Comparison of ENCODE assay signal across 18 cellular contexts in the genomic region with DNA sequence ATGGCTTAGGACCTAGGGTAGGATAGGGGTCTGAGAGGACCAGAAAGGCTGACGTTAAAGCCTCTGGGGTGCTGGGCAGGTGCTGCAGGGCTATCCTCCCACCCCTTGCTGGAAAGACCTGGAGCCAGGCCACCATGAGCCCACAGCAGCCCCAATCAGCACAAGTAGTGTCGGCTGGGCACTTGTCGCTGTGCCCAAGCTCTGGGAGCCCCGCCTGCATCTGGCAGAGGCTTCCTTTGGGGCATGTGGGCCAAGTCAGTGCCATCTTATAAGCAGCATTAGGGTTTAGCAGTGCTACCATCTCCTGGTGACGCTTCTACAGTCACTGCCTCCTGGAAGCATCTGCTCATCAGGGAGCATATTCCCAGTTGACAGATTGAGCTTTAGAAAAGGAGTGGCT. TPM values are rescaled to one million over a fixed set of nuclear protein-coding genes. Genes with fewer than 3 reads are reported as not detected.
DNase-seq lines count a peak whose midpoint lies in the region; ATAC-seq and TF ChIP-seq lines count a peak whose summit lies in the region.
"Had no signal": no experiment of that assay in that cellular context is flagged by ENCODE, and none has a peak within 500 bp of the region (broad histone marks: within the 10 kb centered on the region; RNA-seq: fewer than 3 reads in every experiment).

No MANE protein-coding gene starts in this region.

- H3K18ac ChIP-seq in IMR-90 (ENCODE audit: low read depth, low read length), result no peak overlapping the region

- TF ChIP-seq CTCF in IMR-90 (conservative IDR thresholded peaks at IDR 0.05; ENCODE audit: low read depth, low read length) (no peak), esophagus muscularis mucosa (IDR thresholded peaks at IDR 0.05) (no peak)

- no peak overlapping the region for H2BK15ac ChIP-seq in IMR-90 (ENCODE audit: low read depth, low read length)

- no peak overlapping the region for H2BK120ac ChIP-seq in IMR-90 (ENCODE audit: low read depth, low read length)

- H4K5ac ChIP-seq in IMR-90 (ENCODE audit: low read depth, low read length), result no peak overlapping the region

- in situ Hi-C loops in IMR-90 (cut with MboI; ENCODE audit: low sequenced_read_pairs), result no loop called here

- no peak for ATAC-seq in IMR-90 (ENCODE audit: low read depth)
- no peak for ATAC-seq in naive thymus-derived CD4-positive, alpha-beta T cell

- POLR2A ChIA-PET in IMR-90 (lab: Charles Lee; ENCODE audit: unreplicated experiment), result no interaction called here
- POLR2A ChIA-PET in naive thymus-derived CD4-positive, alpha-beta T cell (lab: Charles Lee), result interaction anchor here (0.8 to 1.6 kb wide), 4 partner anchors 12 to 82 kb away, joined by 3 to 7 read pairs (median 4); no protein-coding TSS in a partner anchor

- H3K36me3 Mint-ChIP-seq in naive thymus-derived CD4-positive, alpha-beta T cell, result peaks cover 0 to 24% (median 16%) of the 10 kb centered on the region in 5 donors

- peaks cover 30 to 90% (median 82%) of the 10 kb centered on the region in 7 donors for H3K4me1 Mint-ChIP-seq in naive thymus-derived CD4-positive, alpha-beta T cell

- no peak overlapping the region for H4K91ac ChIP-seq in IMR-90 (ENCODE audit: insufficient read depth, low read depth, low read length)

- no peak overlapping the region for H2BK20ac ChIP-seq in IMR-90 (ENCODE audit: low read depth, low read length)

- H2AK9ac ChIP-seq in IMR-90 (replicated peaks; ENCODE audit: low read depth, low read length, poor library complexity), result peak overlapping the region; percentile 19

- H3K9me3 ChIP-seq in IMR-90 (ENCODE audit: control insufficient read depth, insufficient read depth, low read length) (no peaks in the 10 kb centered on the region), esophagus muscularis mucosa (no peaks in the 10 kb centered on the region)
- H3K9me3 ChIP-seq in naive thymus-derived CD4-positive, alpha-beta T cell (ENCODE audit: control insufficient read depth in 2 of 3, low read length in 3 of 3), result no peaks in the 10 kb centered on the region

- CTCF ChIA-PET in IMR-90 (lab: Yijun Ruan, JAX), result no interaction called here
- CTCF ChIA-PET in naive thymus-derived CD4-positive, alpha-beta T cell (lab: Charles Lee), result interaction anchor here (1.4 kb wide), 1 partner anchor 29 kb away, joined by 3 read pairs; no protein-coding TSS in a partner anchor

- no peak overlapping the region for H2AK5ac ChIP-seq in IMR-90 (ENCODE audit: low read depth, low read length)

- no peak overlapping the region for H3K56ac ChIP-seq in IMR-90 (ENCODE audit: extremely low read depth, insufficient read depth, low read length)

- H3K27ac Mint-ChIP-seq in naive thymus-derived CD4-positive, alpha-beta T cell, result peak overlapping the region in 8 of 9 donors; percentile 14 to 92 (median 81)

- peak overlapping the region in 3 of 10 donors; percentile 16 to 58 (median 18) for H3K4me3 Mint-ChIP-seq in naive thymus-derived CD4-positive, alpha-beta T cell
- H3K4me3 Mint-ChIP-seq: CD8-positive, alpha-beta memory T cell had no signal

- H3K9ac ChIP-seq in IMR-90 (ENCODE audit: low read depth, low read length), result no peak overlapping the region
- H3K9ac ChIP-seq: KMS-11 had no signal

- H3K79me1 ChIP-seq in IMR-90 (ENCODE audit: low read depth in 1 of 2, low read length in 2 of 2), result peaks cover 0 to 10% of the 10 kb centered on the region in 2 experiments; a peak in 2 of 4 replicates

- H4K20me1 ChIP-seq in IMR-90 (ENCODE audit: insufficient read depth, low read length), result peaks cover 25% of the 10 kb centered on the region

- H3K9me3 Mint-ChIP-seq in naive thymus-derived CD4-positive, alpha-beta T cell, result no peaks in the 10 kb centered on the region
- H3K9me3 Mint-ChIP-seq: CD8-positive, alpha-beta memory T cell had no signal

- no peak overlapping the region for H3K23ac ChIP-seq in IMR-90 (ENCODE audit: low read depth, low read length)

- no peak overlapping the region for H4K8ac ChIP-seq in IMR-90 (ENCODE audit: low read depth in 2 of 2, low read length in 2 of 2)

- dilution Hi-C loops in IMR-90 (cut with HindIII; ENCODE audit: low sequenced_read_pairs, unreplicated experiment), result no loop called here

- peaks cover 0 to 69% (median 0%) of the 10 kb centered on the region in 5 donors for H3K27me3 Mint-ChIP-seq in naive thymus-derived CD4-positive, alpha-beta T cell

- no peak overlapping the region for H3K4ac ChIP-seq in IMR-90 (ENCODE audit: low read depth, low read length)

- H2BK5ac ChIP-seq in IMR-90 (ENCODE audit: low read depth, low read length, poor library complexity, severe bottlenecking), result no peak overlapping the region

- DNase-seq in D341Med (ENCODE audit: low spot score), result peak; percentile 14
- no peak for DNase-seq in IMR-90
- DNase-seq in esophagus muscularis mucosa (ENCODE audit: extremely low spot score), result peak; percentile 85
- DNase-seq in naive thymus-derived CD4-positive, alpha-beta T cell, result no peak
- DNase-seq in nucleus accumbens (lab: John Stamatoyannopoulos, UW), result no peak
- DNase-seq in kidney glomerular epithelial cell (lab: John Stamatoyannopoulos, UW), result no peak
- DNase-seq in DMS153 treated with DMSO at 0.1 percent for 48 hours (lab: John Stamatoyannopoulos, UW; ENCODE audit: unreplicated experiment), result no peak
- no peak for DNase-seq in OCI-M2 (lab: John Stamatoyannopoulos, UW; ENCODE audit: unreplicated experiment)
- DNase-seq: CD8-positive, alpha-beta memory T cell; DMS 273 treated with DMSO at 0.1 percent for 48 hours; GOT3; NCI-H1930; NCI-H524 treated with DMSO at 0.1 percent for 48 hours; NK-92 treated with Interleukin-12 subunit alpha and Interleukin-12 subunit beta, amount 100 ng/mL, for 24 hours; PC-9 had no signal

- no peak for TF ChIP-seq EP300 in esophagus muscularis mucosa (IDR thresholded peaks at IDR 0.05)

- H3K27me3 ChIP-seq in IMR-90 (ENCODE audit: control insufficient read depth, insufficient read depth, low read length), result no peaks in the 10 kb centered on the region
- H3K27me3 ChIP-seq in esophagus muscularis mucosa, result no peaks in the 10 kb centered on the region
- H3K27me3 ChIP-seq in naive thymus-derived CD4-positive, alpha-beta T cell (ENCODE audit: control insufficient read depth in 2 of 2, insufficient read depth in 2 of 2, low read length in 2 of 2), result no peaks in the 10 kb centered on the region

- H3K36me3 ChIP-seq in IMR-90 (ENCODE audit: control insufficient read depth, insufficient read depth, low read length) (peaks cover 16% of the 10 kb centered on the region; the same call in 1 of the 2 replicates), esophagus muscularis mucosa (peaks cover 0 to 17% (median 6%) of the 10 kb centered on the region in 4 donors)
- peaks cover 0 to 49% (median 11%) of the 10 kb centered on the region in 3 experiments for H3K36me3 ChIP-seq in naive thymus-derived CD4-positive, alpha-beta T cell (ENCODE audit: control insufficient read depth in 2 of 3, insufficient read depth in 3 of 3, low read length in 3 of 3)

- H3K4me3 ChIP-seq in IMR-90 (ENCODE audit: insufficient read depth, low read depth, low read length) (no peak overlapping the region), esophagus muscularis mucosa (no peak overlapping the region)
- no peak overlapping the region for H3K4me3 ChIP-seq in naive thymus-derived CD4-positive, alpha-beta T cell (ENCODE audit: low read length)
- H3K4me3 ChIP-seq: PC-9, SK-N-MC had no signal

- H2AFZ ChIP-seq in IMR-90 (replicated peaks; ENCODE audit: low read length, poor library complexity), result peak overlapping the region; percentile 59
- H2AFZ ChIP-seq: PC-9 had no signal

- WGBS in IMR-90 (ENCODE audit: extremely low coverage in 2 of 2, insufficient read length in 1 of 2), 2 experiments, result 100% methylated on average over 1 of the region's 5 CpGs; no CpG with 5 or more reads in 1 of the 2 experiments
- 85% methylated on average over 3 of the region's 5 CpGs for WGBS in esophagus muscularis mucosa

- intact Hi-C loops in IMR-90 (cut with micrococcal nuclease) (no loop called here), esophagus muscularis mucosa (cut with DNase I) (no loop called here)
- intact Hi-C loops in naive thymus-derived CD4-positive, alpha-beta T cell (cut with micrococcal nuclease), result no loop called here

- no peak for TF ChIP-seq RAD21 in IMR-90 (IDR thresholded peaks at IDR 0.05; ENCODE audit: low read length)

- H3K9me1 ChIP-seq in IMR-90 (ENCODE audit: insufficient read depth, low read length), result peaks cover 6% of the 10 kb centered on the region; the same call in 1 of the 2 replicates

- TF ChIP-seq POLR2A in IMR-90 (IDR thresholded peaks at IDR 0.05; ENCODE audit: low read depth, low read length) (no peak), esophagus muscularis mucosa (IDR thresholded peaks at IDR 0.05; ENCODE audit: low read depth) (no peak)

- H3K4me1 ChIP-seq in IMR-90 (ENCODE audit: control insufficient read depth, insufficient read depth, low read length) (peaks cover 2% of the 10 kb centered on the region; the same call in 1 of the 2 replicates), esophagus muscularis mucosa (peaks cover 46 to 58% (median 56%) of the 10 kb centered on the region in 4 donors)
- H3K4me1 ChIP-seq in naive thymus-derived CD4-positive, alpha-beta T cell (ENCODE audit: control insufficient read depth in 2 of 2, insufficient read depth in 2 of 2, low read length in 2 of 2), result peaks cover 7 to 68% of the 10 kb centered on the region in 2 donors

- H3K27ac ChIP-seq in IMR-90 (ENCODE audit: insufficient read depth, low read length) (no peak overlapping the region), esophagus muscularis mucosa (replicated peaks in 1 of 4) (no peak overlapping the region)
- H3K27ac ChIP-seq in naive thymus-derived CD4-positive, alpha-beta T cell (ENCODE audit: low read depth, low read length), result peak overlapping the region; percentile 41
- H3K27ac ChIP-seq: KMS-11, PC-9, SK-N-MC had no signal

- BruUV-seq in IMR-90 (replicated peaks; lab: Mats Ljungman, UMichigan), result no TSS peak

- H3K14ac ChIP-seq in IMR-90 (replicated peaks; ENCODE audit: low read depth, low read length), result no peak overlapping the region

- no peak overlapping the region for H3K4me2 ChIP-seq in IMR-90 (ENCODE audit: low read depth, low read length)
- H3K4me2 ChIP-seq: KMS-11, PC-9 had no signal

TF ChIP-seq in IMR-90, 13 proteins besides CTCF, POLR2A, EP300 and RAD21 (continues in another document):
- TF ChIP-seq RFX5 (IDR thresholded peaks at IDR 0.05; ENCODE audit: low read depth, low read length), result no peak
- TF ChIP-seq SMC3 (IDR thresholded peaks at IDR 0.05; ENCODE audit: low read depth, low read length), result no peak
- TF ChIP-seq FOS (IDR thresholded peaks at IDR 0.05; ENCODE audit: low read depth, low read length), result no peak
- TF ChIP-seq MXI1 (IDR thresholded peaks at IDR 0.05; ENCODE audit: borderline replicate concordance, low read depth, low read length), result no peak
- TF ChIP-seq MAZ (IDR thresholded peaks at IDR 0.05; ENCODE audit: borderline replicate concordance, low read depth, low read length), result no peak
- TF ChIP-seq RCOR1 (IDR thresholded peaks at IDR 0.05; ENCODE audit: insufficient replicate concordance, low read length), result no peak

RNA-seq across cellular contexts. Expression of a gene that starts 31.3 kb away (rescaled TPM):
- total RNA-seq in IMR-90 (2012; rRNA removed) (2.5 and 3.2 TPM in 2 replicates), esophagus muscularis mucosa (10 to 100 TPM; 20.2 to 22.8 (median 20.7) TPM)
- 9.6 and 11.3 TPM in 2 replicates for polyA plus RNA-seq in IMR-90 (2012; rRNA removed)
- polyA plus RNA-seq in IMR-90 (2012; cell fraction: cytosol; rRNA removed), result 9.4 and 14.0 TPM in 2 replicates
- polyA plus RNA-seq in IMR-90 (2012; cell fraction: nucleus; rRNA removed; ENCODE audit: low replicate concordance), result 9.7 and 11.2 TPM in 2 replicates
- 10 to 100 TPM; 28.8 to 85.5 (median 69.9) TPM for total RNA-seq in naive thymus-derived CD4-positive, alpha-beta T cell
- polyA plus RNA-seq in naive thymus-derived CD4-positive, alpha-beta T cell, result 10 to 100 TPM; 16.0 to 30.4 TPM
- total RNA-seq: MCF 10A had no signal

Comparison
In these comparisons a context has a peak if more than half of its experiments do, and no peak if none do; other contexts are left out.
1. DNase-seq: peak in D341Med (single experiment) and esophagus muscularis mucosa (single experiment); none in IMR-90 (single experiment), naive thymus-derived CD4-positive, alpha-beta T cell (0 of 9), nucleus accumbens (0 of 56), kidney glomerular epithelial cell (single experiment), DMS153 treated with DMSO at 0.1 percent for 48 hours (single experiment) and OCI-M2 (single experiment).